ENCODE assay signal across 35 cellular contexts in genomic region chr3:181298421-181298820, GRCh38.
"Had no signal": no experiment of that assay in that cellular context is flagged by ENCODE, and none has a peak within 500 bp of the region (broad histone marks: within the 10 kb centered on the region; RNA-seq: fewer than 3 reads in every experiment).

No MANE protein-coding gene starts in this region.

- H3K36me3 Mint-ChIP-seq: activated naive CD4-positive, alpha-beta T cell treated with anti-CD3 and anti-CD28 coated beads, Interleukin-2, amount 50 U/mL, for 24 hours; activated naive CD8-positive, alpha-beta T cell treated with anti-CD3 and anti-CD28 coated beads, Interleukin-2, amount 10 ng/mL, durations not matched to agents 7 days and 5 days; brain; WTC11 had no signal

- H3K4me1 Mint-ChIP-seq: activated CD4-positive, alpha-beta T cell treated with anti-CD3 and anti-CD28 coated beads for 36 hours; activated CD4-positive, alpha-beta T cell treated with anti-CD3 and anti-CD28 coated beads, Interleukin-2, amount 10 ng/mL, durations not matched to agents 7 days and 5 days; activated naive CD4-positive, alpha-beta T cell treated with anti-CD3 and anti-CD28 coated beads, Interleukin-2, amount 50 U/mL, for 24 hours; activated naive CD8-positive, alpha-beta T cell treated with anti-CD3 and anti-CD28 coated beads, Interleukin-2, amount 10 ng/mL, durations not matched to agents 7 days and 5 days had no signal

- H3K9ac ChIP-seq: SK-N-SH had no signal

- H2AFZ ChIP-seq: PC-9 had no signal

- H3K4me3 Mint-ChIP-seq: activated CD4-positive, alpha-beta T cell treated with anti-CD3 and anti-CD28 coated beads for 36 hours; activated CD4-positive, alpha-beta T cell treated with anti-CD3 and anti-CD28 coated beads, Interleukin-2, amount 10 ng/mL, durations not matched to agents 7 days and 5 days; activated CD8-positive, alpha-beta T cell treated with anti-CD3 and anti-CD28 coated beads, Interleukin-2, amount 10 ng/mL, durations not matched to agents 7 days and 5 days; activated naive CD4-positive, alpha-beta T cell treated with anti-CD3 and anti-CD28 coated beads, Interleukin-2, amount 50 U/mL, for 24 hours; activated naive CD8-positive, alpha-beta T cell treated with anti-CD3 and anti-CD28 coated beads, Interleukin-2, amount 10 ng/mL, durations not matched to agents 7 days and 5 days; activated T-cell treated with anti-CD3 and anti-CD28 coated beads, Interleukin-2, amount 50 U/mL, for 24 hours; brain; T-helper 1 cell treated with Interleukin-12 subunit alpha and Interleukin-12 subunit beta and Interleukin-4 antibody, amounts not matched to agents 30 μg/mL and 1 μg/mL, for 36 hours; T-helper 2 cell treated with Interferon-gamma antibody and Interleukin-4, amounts not matched to agents 5 μg/mL and 100 μg/mL, for 36 hours; WTC11 had no signal

- ATAC-seq: activated CD4-positive, alpha-beta T cell treated with anti-CD3 and anti-CD28 coated beads for 36 hours; activated CD4-positive, CD25-positive, alpha-beta regulatory T cell treated with anti-CD3 and anti-CD28 coated beads, Interleukin-2, amount 50 U/mL, for 24 hours; activated CD8-positive, alpha-beta T cell treated with anti-CD3 and anti-CD28 coated beads, Interleukin-2, amount 10 ng/mL, durations not matched to agents 7 days and 5 days; WTC11 had no signal

- H3K4me3 ChIP-seq: ascending aorta, PC-9, SJSA1 had no signal

- H3K27me3 ChIP-seq: ascending aorta, SJSA1 had no signal

- H3K36me3 ChIP-seq: ascending aorta, SJSA1 had no signal

- FAIRE-seq: RCC 7860, TTC549 had no signal

- H3K27me3 Mint-ChIP-seq: activated CD4-positive, alpha-beta T cell treated with anti-CD3 and anti-CD28 coated beads, Interleukin-2, amount 10 ng/mL, durations not matched to agents 7 days and 5 days; brain had no signal

- H3K9me2 ChIP-seq: SK-N-SH had no signal

- H3K27ac Mint-ChIP-seq: activated CD4-positive, alpha-beta T cell treated with anti-CD3 and anti-CD28 coated beads for 36 hours; activated CD4-positive, alpha-beta T cell treated with anti-CD3 and anti-CD28 coated beads, Interleukin-2, amount 10 ng/mL, durations not matched to agents 7 days and 5 days; activated CD8-positive, alpha-beta T cell treated with anti-CD3 and anti-CD28 coated beads, Interleukin-2, amount 10 ng/mL, durations not matched to agents 7 days and 5 days; activated naive CD4-positive, alpha-beta T cell treated with anti-CD3 and anti-CD28 coated beads, Interleukin-2, amount 50 U/mL, for 24 hours; activated naive CD8-positive, alpha-beta T cell treated with anti-CD3 and anti-CD28 coated beads, Interleukin-2, amount 10 ng/mL, durations not matched to agents 7 days and 5 days; activated T-cell treated with anti-CD3 and anti-CD28 coated beads, Interleukin-2, amount 50 U/mL, for 24 hours; activated T-helper 2 cell treated with anti-CD3 and anti-CD28 coated beads, Interferon-gamma antibody, Interleukin-2, Interleukin-4, amounts not matched to agents 10 μg/mL and 5 μg/mL and 100 μg/mL, durations not matched to agents 14 hours and 24 hours and 36 hours; brain; T-helper 1 cell treated with Interleukin-12 subunit alpha and Interleukin-12 subunit beta and Interleukin-4 antibody, amounts not matched to agents 30 μg/mL and 1 μg/mL, for 36 hours; T-helper 2 cell treated with Interferon-gamma antibody and Interleukin-4, amounts not matched to agents 5 μg/mL and 100 μg/mL, for 36 hours; WTC11 had no signal

- H3K27ac ChIP-seq: ascending aorta, PC-9, SJSA1 had no signal

- H3K4me1 ChIP-seq: ascending aorta had no signal

- H3K9me3 ChIP-seq: ascending aorta, SJSA1, SK-N-SH had no signal

- H3K9me3 Mint-ChIP-seq: activated CD4-positive, alpha-beta T cell treated with anti-CD3 and anti-CD28 coated beads, Interleukin-2, amount 10 ng/mL, durations not matched to agents 7 days and 5 days; activated naive CD4-positive, alpha-beta T cell treated with anti-CD3 and anti-CD28 coated beads, Interleukin-2, amount 50 U/mL, for 24 hours; activated naive CD8-positive, alpha-beta T cell treated with anti-CD3 and anti-CD28 coated beads, Interleukin-2, amount 10 ng/mL, durations not matched to agents 7 days and 5 days; activated T-helper 2 cell treated with anti-CD3 and anti-CD28 coated beads, Interferon-gamma antibody, Interleukin-2, Interleukin-4, amounts not matched to agents 10 μg/mL and 5 μg/mL and 100 μg/mL, durations not matched to agents 14 hours and 24 hours and 36 hours; brain; T-helper 1 cell treated with Interleukin-12 subunit alpha and Interleukin-12 subunit beta and Interleukin-4 antibody, amounts not matched to agents 30 μg/mL and 1 μg/mL, for 36 hours; T-helper 2 cell treated with Interferon-gamma antibody and Interleukin-4, amounts not matched to agents 5 μg/mL and 100 μg/mL, for 36 hours; WTC11 had no signal

- H3K4me2 ChIP-seq: PC-9, SK-N-SH had no signal

- DNase-seq: activated CD4-positive, alpha-beta T cell treated with anti-CD3 and anti-CD28 coated beads for 36 hours; activated CD4-positive, alpha-beta T cell treated with anti-CD3 and anti-CD28 coated beads, Interleukin-2, amount 10 ng/mL, durations not matched to agents 7 days and 5 days; activated CD4-positive, alpha-beta T cell treated with anti-CD3 and anti-CD28 coated beads, Interleukin-2, amount 50 U/mL, for 48 hours; activated CD8-positive, alpha-beta T cell treated with anti-CD3 and anti-CD28 coated beads, Interleukin-2, amount 10 ng/mL, durations not matched to agents 7 days and 5 days; activated gamma-delta T cell; activated naive CD4-positive, alpha-beta T cell treated with Interleukin-2 at 50 U/mL for 16 hours; activated naive CD8-positive, alpha-beta T cell treated with anti-CD3 and anti-CD28 coated beads, Interleukin-2, amount 10 ng/mL, durations not matched to agents 7 days and 5 days; activated T-cell treated with anti-CD3 and anti-CD28 coated beads, Interleukin-2, amount 50 U/mL, for 24 hours; amygdala; central memory CD4-positive, alpha-beta T cell; NCI-H1048; NCI-H1105 treated with DMSO at 0.1 percent for 48 hours; NCI-H1436; NCI-H1694; NCI-H2029 treated with DMSO at 0.1 percent for 48 hours; NCI-H2107; NCI-H2171; NCI-H510A; NCI-H526; NCI-H748 treated with DMSO at 0.1 percent for 48 hours; NK-92 treated with Interleukin-12 subunit alpha and Interleukin-12 subunit beta, amount 100 ng/mL, for 24 hours; PC-9; SHP77 treated with DMSO at 0.1 percent for 48 hours; SK-N-SH had no signal
